ENCODE assay signal across 10 cellular contexts in the genomic region with DNA sequence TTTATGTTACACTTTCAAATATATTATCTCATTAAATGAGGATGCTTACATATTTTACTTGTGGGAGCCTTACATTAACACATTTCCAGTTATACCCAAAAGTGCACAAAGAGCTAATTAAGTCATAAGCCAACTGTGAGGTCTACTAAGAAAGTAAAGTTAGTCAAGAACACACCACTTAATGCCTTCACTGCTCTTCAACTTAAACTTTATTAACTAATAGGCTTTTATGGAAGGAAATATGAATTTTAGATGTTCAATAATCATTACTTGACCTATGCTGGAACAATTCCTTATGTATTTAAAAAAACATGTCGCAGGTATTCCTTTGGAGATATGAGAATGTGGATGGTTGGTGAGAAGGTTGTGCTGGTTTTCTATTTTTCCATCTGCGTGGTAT. TPM values are rescaled to one million over a fixed set of nuclear protein-coding genes. Genes with fewer than 3 reads are reported as not detected.
A peak's percentile ranks its signal among the peaks of the same experiment; 100 is the strongest.
DNase-seq lines count a peak whose midpoint lies in the region; ATAC-seq and TF ChIP-seq lines count a peak whose summit lies in the region.
"Had no signal": no experiment of that assay in that cellular context is flagged by ENCODE, and none has a peak within 500 bp of the region (broad histone marks: within the 10 kb centered on the region; RNA-seq: fewer than 3 reads in every experiment).

No MANE protein-coding gene starts in this region.

- H3K4me3 ChIP-seq in HUES64 (ENCODE audit: low read length) (peak overlapping the region; percentile 72), A673 (ENCODE audit: low read depth, low read length, poor library complexity, severe bottlenecking) (no peak overlapping the region), mucosa of descending colon (no peak overlapping the region)

- H3K9me3 ChIP-seq in CD4-positive, alpha-beta T cell (ENCODE audit: control insufficient read depth, low read length) = no peaks in the 10 kb centered on the region
- H3K9me3 ChIP-seq in HUES64 (ENCODE audit: insufficient read depth, low read depth, low read length) (no peaks in the 10 kb centered on the region), A673 (ENCODE audit: low read depth, low read length, poor library complexity, severe bottlenecking) (no peaks in the 10 kb centered on the region), mucosa of descending colon (no peaks in the 10 kb centered on the region)

- H3K27ac ChIP-seq in CD4-positive, alpha-beta T cell (ENCODE audit: low read depth, low read length) = peak overlapping the region; percentile 84
- no peak overlapping the region for H3K27ac ChIP-seq in HUES64 (ENCODE audit: low read depth, low read length)
- H3K27ac ChIP-seq in A673 (ENCODE audit: low read depth, low read length, poor library complexity, severe bottlenecking) = no peak overlapping the region

- no peaks in the 10 kb centered on the region for H3K27me3 ChIP-seq in CD4-positive, alpha-beta T cell (ENCODE audit: control insufficient read depth, insufficient read depth, low read length)
- H3K27me3 ChIP-seq in HUES64 (ENCODE audit: insufficient read depth, low read length) (peaks cover 56% of the 10 kb centered on the region), A673 (replicated peaks; ENCODE audit: insufficient read depth, low read depth, low read length, poor library complexity) (peaks cover 89% of the 10 kb centered on the region)

- no peaks in the 10 kb centered on the region for H3K9me3 Mint-ChIP-seq in CD4-positive, alpha-beta T cell
- H3K9me3 Mint-ChIP-seq in chondrocyte (ENCODE audit: low read depth) (no peaks in the 10 kb centered on the region), neural crest cell (no peaks in the 10 kb centered on the region)

- no TSS peak for BruUV-seq in A673 (replicated peaks; lab: Mats Ljungman, UMichigan)

- 94% methylated on average over 2 of the region's 2 CpGs for WGBS in HUES64

- H3K36me3 ChIP-seq in HUES64 (ENCODE audit: insufficient read depth, low read length) (no peaks in the 10 kb centered on the region), A673 (ENCODE audit: insufficient read depth, low read length, poor library complexity, severe bottlenecking) (no peaks in the 10 kb centered on the region), mucosa of descending colon (ENCODE audit: low read depth) (no peaks in the 10 kb centered on the region)

- peaks cover 16% of the 10 kb centered on the region for H3K4me1 ChIP-seq in HUES64 (ENCODE audit: insufficient read depth, low read length)
- peaks cover 15% of the 10 kb centered on the region for H3K4me1 ChIP-seq in A673 (ENCODE audit: insufficient read depth, low read length, poor library complexity, severe bottlenecking)
- H3K4me1 ChIP-seq in mucosa of descending colon (ENCODE audit: low read depth) = no peaks in the 10 kb centered on the region

- H3K27ac Mint-ChIP-seq in CD4-positive, alpha-beta T cell = peak overlapping the region; percentile 93
- H3K27ac Mint-ChIP-seq in chondrocyte (ENCODE audit: unreplicated experiment) = no peak overlapping the region
- no peak overlapping the region for H3K27ac Mint-ChIP-seq in neural crest cell (ENCODE audit: unreplicated experiment)

- intact Hi-C loops in CD4-positive, alpha-beta T cell (cut with DNase I, micrococcal nuclease) = loop anchor here (5.0 kb wide), 6 partner anchors 62 to 1972 kb away; a partner anchor contains a TSS
- intact Hi-C loops in A673 (cut with micrococcal nuclease; ENCODE audit: unreplicated experiment) = loop anchor here (5.0 to 10.0 kb wide), 2 partner anchors 122 to 275 kb away; no protein-coding TSS in a partner anchor
- intact Hi-C loops in mucosa of descending colon (cut with DNase I, micrococcal nuclease) = no loop called here

- no peak overlapping the region for H3K9ac ChIP-seq in HUES64 (ENCODE audit: low read depth, low read length)

- H3K36me3 Mint-ChIP-seq in CD4-positive, alpha-beta T cell (ENCODE audit: low read depth) = peaks cover 62% of the 10 kb centered on the region
- H3K36me3 Mint-ChIP-seq in chondrocyte (ENCODE audit: low read depth) (peaks cover 2% of the 10 kb centered on the region), neural crest cell (ENCODE audit: low read depth) (no peaks in the 10 kb centered on the region)

- POLR2A ChIA-PET in CD4-positive, alpha-beta T cell (lab: Charles Lee) = interaction anchor here (1.4 to 6.5 kb wide), 7 partner anchors 10 to 1971 kb away, joined by 4 to 181 read pairs (median 11); a partner anchor contains a TSS
- POLR2A ChIA-PET in A673 (lab: Charles Lee; ENCODE audit: low non-redundant PET) = no interaction called here

- no peaks in the 10 kb centered on the region for H3K27me3 Mint-ChIP-seq in CD4-positive, alpha-beta T cell
- H3K27me3 Mint-ChIP-seq in chondrocyte (ENCODE audit: low read depth) (peaks cover 48% of the 10 kb centered on the region), neural crest cell (ENCODE audit: low read depth) (peaks cover 48% of the 10 kb centered on the region)

- no peak for TF ChIP-seq CTCF in CD4-positive, alpha-beta T cell (IDR thresholded peaks at IDR 0.05)
- TF ChIP-seq CTCF in chondrocyte (IDR thresholded peaks at IDR 0.05) = no peak
- no peak for TF ChIP-seq CTCF in neural crest cell (conservative IDR thresholded peaks at IDR 0.05)
- TF ChIP-seq CTCF in A673 (conservative IDR thresholded peaks at IDR 0.05; ENCODE audit: low read depth, low read length) = no peak
- no peak for TF ChIP-seq CTCF in mucosa of descending colon (IDR thresholded peaks at IDR 0.05)

- CTCF ChIA-PET in CD4-positive, alpha-beta T cell (lab: Charles Lee) = interaction anchor here (1.1 to 3.9 kb wide), 5 partner anchors 8 to 84 kb away, joined by 4 to 14 read pairs (median 5); no protein-coding TSS in a partner anchor
- CTCF ChIA-PET in A673 (lab: Charles Lee) = interaction anchor here (1.0 kb wide), 1 partner anchor 125 kb away, joined by 4 read pairs; no protein-coding TSS in a partner anchor

- H3K4me1 Mint-ChIP-seq in CD4-positive, alpha-beta T cell (ENCODE audit: low read depth) = peaks cover 61% of the 10 kb centered on the region
- H3K4me1 Mint-ChIP-seq in chondrocyte (ENCODE audit: low read depth) (peaks cover 37% of the 10 kb centered on the region), neural crest cell (peaks cover 38% of the 10 kb centered on the region)

- no peak for ATAC-seq in CD4-positive, alpha-beta T cell (ENCODE audit: poor library complexity)
- ATAC-seq in mucosa of descending colon = no peak

- H3K4me3 Mint-ChIP-seq in CD4-positive, alpha-beta T cell = peak overlapping the region; percentile 92
- H3K4me3 Mint-ChIP-seq in chondrocyte (ENCODE audit: unreplicated experiment) (peak overlapping the region; percentile 67), neural crest cell (peak overlapping the region; percentile 86)

- DNase-seq in CD4-positive, alpha-beta T cell = no peak
- no peak for DNase-seq in chondrocyte (ENCODE audit: low spot score)
- DNase-seq in neural crest cell (ENCODE audit: low read depth, low spot score) = no peak
- no peak for DNase-seq in A673 (ENCODE audit: low spot score)
- DNase-seq in mucosa of descending colon = no peak
- DNase-seq in A172 (ENCODE audit: low spot score) = no peak
- no peak for DNase-seq in GDM1 (lab: John Stamatoyannopoulos, UW)
- DNase-seq: GOT3, KG1 had no signal

RNA-seq across cellular contexts. Expression of a gene that starts 3.4 kb away (rescaled TPM):
- total RNA-seq in CD4-positive, alpha-beta T cell = 10 to 100 TPM; 17.8 to 19.5 TPM
- polyA plus RNA-seq in HUES64 (2013, experiment 1 of 2) = 1.3 TPM
- polyA plus RNA-seq in HUES64 (2013, experiment 2 of 2) = 1.9 TPM
- total RNA-seq in chondrocyte = 0.42 TPM in 1 of 3 replicates, not detected in the others
- total RNA-seq in neural crest cell = 3.6 and 5.9 TPM in 2 replicates
- 0.35 and 0.47 TPM in 2 replicates for total RNA-seq in A673 (2021)
- 1 to 10 TPM; 4.7 to 9.6 (median 5.7) TPM for total RNA-seq in mucosa of descending colon
- total RNA-seq in A172 (2014; rRNA removed; shearing (Covaris generic)) = 0.07 TPM in 2 replicates

Comparison
In these comparisons a context has a peak if more than half of its experiments do, and no peak if none do; other contexts are left out.
1. intact Hi-C loops: an anchor here in CD4-positive, alpha-beta T cell (5.0 kb wide) and A673 (5.0 to 10.0 kb wide); none called in mucosa of descending colon.